2 cellular contexts compared by ENCODE assay signal in the genomic region with DNA sequence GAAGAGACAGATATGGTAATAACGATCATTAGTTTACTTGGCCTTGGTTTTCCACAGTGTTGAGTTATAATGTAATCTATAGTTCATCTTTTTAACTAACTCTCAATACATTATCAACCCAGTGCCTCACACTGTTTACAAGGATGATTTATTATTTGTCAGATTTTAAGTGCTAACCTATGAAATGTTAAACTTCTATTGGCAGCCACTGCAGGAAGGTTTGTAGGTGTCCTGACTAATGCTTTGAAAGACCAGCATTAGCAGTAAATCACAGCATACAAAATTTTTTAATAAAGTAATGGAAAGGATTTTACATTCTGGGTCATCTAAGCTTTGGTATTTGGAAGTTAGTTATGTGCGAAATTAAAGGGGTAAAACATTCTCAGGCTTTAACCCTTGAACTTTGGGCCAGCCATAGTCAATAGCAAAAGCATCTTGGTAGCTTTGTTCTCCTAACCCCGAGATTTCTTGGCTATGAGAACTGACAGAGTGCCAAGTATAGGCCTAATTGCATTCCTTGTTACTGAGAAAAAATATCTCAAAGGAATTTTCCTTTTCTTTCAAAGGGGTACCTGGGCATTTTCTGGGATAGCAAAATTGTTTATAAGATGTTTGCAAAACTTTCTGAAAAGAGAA.
TF ChIP-seq lines count a peak whose summit lies in the region.

No MANE protein-coding gene starts in this region.

TF ChIP-seq in SK-N-SH, 30 proteins besides CTCF, POLR2A, EP300 and RAD21:
- TF ChIP-seq TCF12 (IDR thresholded peaks at IDR 0.05) = no peak
- TF ChIP-seq NFIC (IDR thresholded peaks at IDR 0.05; ENCODE audit: borderline replicate concordance) = 0 out of 2 replicates have a peak, but pooled peaks have one; percentile 31

TF ChIP-seq in endothelial cell of umbilical vein, 7 proteins besides CTCF, POLR2A, EP300 and RAD21:
- TF ChIP-seq GATA2 (IDR thresholded peaks at IDR 0.05; ENCODE audit: insufficient read depth, insufficient read length, low read depth, low read length) (no peak), MYC (IDR thresholded peaks at IDR 0.05; ENCODE audit: low read depth, low read length) (no peak), EZH2 (IDR thresholded peaks at IDR 0.05; ENCODE audit: borderline replicate concordance, low read depth, low read length, severe bottlenecking) (no peak)
- TF ChIP-seq, protein P1, sequence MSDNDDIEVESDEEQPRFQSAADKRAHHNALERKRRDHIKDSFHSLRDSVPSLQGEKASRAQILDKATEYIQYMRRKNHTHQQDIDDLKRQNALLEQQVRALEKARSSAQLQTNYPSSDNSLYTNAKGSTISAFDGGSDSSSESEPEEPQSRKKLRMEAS (IDR thresholded peaks at IDR 0.05; ENCODE audit: insufficient read depth, insufficient read length) = no peak
TF ChIP-seq in endothelial cell of umbilical vein: peak in this region for 0.
